Comparison of ENCODE assay signal across 9 cellular contexts in genomic region chr1:226404063-226404903, GRCh38. TPM values are rescaled to one million over a fixed set of nuclear protein-coding genes. Genes with fewer than 3 reads are reported as not detected.
DNase-seq lines count a peak whose midpoint lies in the region; ATAC-seq, FAIRE-seq and TF ChIP-seq lines count a peak whose summit lies in the region.
"Had no signal": no experiment of that assay in that cellular context is flagged by ENCODE, and none has a peak within 500 bp of the region (broad histone marks: within the 10 kb centered on the region; RNA-seq: fewer than 3 reads in every experiment).

No MANE protein-coding gene starts in this region.

- H3K4me1 ChIP-seq in CD8-positive, alpha-beta memory T cell (ENCODE audit: insufficient read depth, low read length) = peaks cover 42% of the 10 kb centered on the region
- peaks cover 26% of the 10 kb centered on the region for H3K4me1 ChIP-seq in mesenchymal stem cell (ENCODE audit: control insufficient read depth, insufficient read depth, low read depth, low read length)

- no peaks in the 10 kb centered on the region for H3K27me3 Mint-ChIP-seq in CD8-positive, alpha-beta memory T cell
- no peaks in the 10 kb centered on the region for H3K27me3 Mint-ChIP-seq in activated naive CD8-positive, alpha-beta T cell

- H2BK15ac ChIP-seq in mesenchymal stem cell (ENCODE audit: low read depth, poor library complexity, severe bottlenecking) = no peak overlapping the region

- peak; percentile 63 for FAIRE-seq in GM12891 (lab: Jason Lieb, UNC)

- peak overlapping the region; percentile 39 to 98 (median 81) for H3K4me3 Mint-ChIP-seq in CD8-positive, alpha-beta memory T cell
- peak overlapping the region; percentile 96 for H3K4me3 Mint-ChIP-seq in activated naive CD8-positive, alpha-beta T cell

- H3K18ac ChIP-seq in mesenchymal stem cell (ENCODE audit: low read depth in 1 of 2, low read length in 2 of 2) = peak overlapping the region; percentile 24 to 28

- no peak overlapping the region for H2AFZ ChIP-seq in mesenchymal stem cell (ENCODE audit: low read depth, low read length)

- no peak overlapping the region for H2AK5ac ChIP-seq in mesenchymal stem cell (ENCODE audit: low read length, severe bottlenecking)

- H4K8ac ChIP-seq in mesenchymal stem cell (ENCODE audit: low read length) = peak overlapping the region; percentile 70

- POLR2A ChIA-PET in CD8-positive, alpha-beta memory T cell (lab: Charles Lee) = no interaction called here

- CTCF ChIA-PET in CD8-positive, alpha-beta memory T cell (lab: Charles Lee) = interaction anchor here (1.3 to 5.9 kb wide), 4 partner anchors 18 to 279 kb away, joined by 3 to 93 read pairs (median 3); no protein-coding TSS in a partner anchor

- peak overlapping the region in 1 of 2 experiments; percentile 8 for H2BK12ac ChIP-seq in mesenchymal stem cell (ENCODE audit: low read length in 2 of 2)

- no peak overlapping the region for H3K23ac ChIP-seq in mesenchymal stem cell (ENCODE audit: low read length in 2 of 2)

- peak overlapping the region in 1 of 2 experiments; percentile 66 for H3K14ac ChIP-seq in mesenchymal stem cell (ENCODE audit: low read length in 2 of 2)

- H3K27ac ChIP-seq in CD8-positive, alpha-beta memory T cell (ENCODE audit: low read depth, low read length) = no peak overlapping the region
- H3K27ac ChIP-seq in mesenchymal stem cell (ENCODE audit: low read length, poor library complexity, severe bottlenecking) = no peak overlapping the region
- H3K27ac ChIP-seq: HL-60 had no signal

- TF ChIP-seq POLR2A in GM12891 (IDR thresholded peaks at IDR 0.05; ENCODE audit: low read depth, low read length) = no peak

- H3K9me3 Mint-ChIP-seq in CD8-positive, alpha-beta memory T cell = no peaks in the 10 kb centered on the region
- no peaks in the 10 kb centered on the region for H3K9me3 Mint-ChIP-seq in activated naive CD8-positive, alpha-beta T cell (ENCODE audit: low read depth)

- H4K91ac ChIP-seq in mesenchymal stem cell (ENCODE audit: low read length) = no peak overlapping the region

- H3K79me1 ChIP-seq in mesenchymal stem cell (replicated peaks; ENCODE audit: low read length, poor library complexity, severe bottlenecking) = peaks cover 25% of the 10 kb centered on the region

- H3K36me3 ChIP-seq in CD8-positive, alpha-beta memory T cell (ENCODE audit: insufficient read depth, low read length) = peaks cover 14% of the 10 kb centered on the region
- H3K36me3 ChIP-seq in mesenchymal stem cell (ENCODE audit: control insufficient read depth in 1 of 2, insufficient read depth in 2 of 2, low read depth in 1 of 2, low read length in 2 of 2) = peaks cover 20 to 28% of the 10 kb centered on the region in 2 experiments

- H3K4me1 Mint-ChIP-seq in CD8-positive, alpha-beta memory T cell = peaks cover 60 to 87% (median 82%) of the 10 kb centered on the region in 3 donors
- H3K4me1 Mint-ChIP-seq in activated naive CD8-positive, alpha-beta T cell (ENCODE audit: low read depth) = peaks cover 57% of the 10 kb centered on the region

- H3K9me3 ChIP-seq in CD8-positive, alpha-beta memory T cell (ENCODE audit: low read length) = no peaks in the 10 kb centered on the region
- no peaks in the 10 kb centered on the region for H3K9me3 ChIP-seq in mesenchymal stem cell (ENCODE audit: control insufficient read depth, low read length)

- no peaks in the 10 kb centered on the region for H3K27me3 ChIP-seq in CD8-positive, alpha-beta memory T cell (ENCODE audit: insufficient read depth, low read length, poor library complexity, severe bottlenecking)
- no peaks in the 10 kb centered on the region for H3K27me3 ChIP-seq in mesenchymal stem cell (ENCODE audit: control insufficient read depth in 1 of 2, insufficient read depth in 1 of 2, low read length in 2 of 2)

- H3K9ac ChIP-seq in mesenchymal stem cell (ENCODE audit: low read length) = no peak overlapping the region

- no peak for ATAC-seq in GM18858 (IDR thresholded peaks at IDR 0.05; ENCODE audit: unreplicated experiment)
- ATAC-seq in GM18868 (IDR thresholded peaks at IDR 0.05; ENCODE audit: unreplicated experiment) = no peak

- 33% methylated on average over 5 of the region's 5 CpGs for WGBS in mesenchymal stem cell

- no peak overlapping the region for H3K4me2 ChIP-seq in mesenchymal stem cell (ENCODE audit: low read length, poor library complexity, severe bottlenecking)

- no peak for DNase-seq in CD8-positive, alpha-beta memory T cell
- DNase-seq in GM12891 (ENCODE audit: insufficient read length, low spot score) (no peak), mesenchymal stem cell (peak; percentile 74), T-helper 9 cell (no peak)
- DNase-seq: activated gamma-delta T cell treated with Interleukin-2 at 50 U/mL for 16 hours had no signal

- H3K4me3 ChIP-seq in CD8-positive, alpha-beta memory T cell (ENCODE audit: low read length) = no peak overlapping the region
- H3K4me3 ChIP-seq in mesenchymal stem cell (ENCODE audit: insufficient read depth in 1 of 2, low read depth in 1 of 2, low read length in 2 of 2) = no peak overlapping the region

- peak overlapping the region; percentile 20 to 73 for H3K4ac ChIP-seq in mesenchymal stem cell (ENCODE audit: low read depth in 1 of 2, low read length in 2 of 2)

- H2BK120ac ChIP-seq in mesenchymal stem cell (ENCODE audit: low read depth, low read length) = no peak overlapping the region

- H3K36me3 Mint-ChIP-seq in CD8-positive, alpha-beta memory T cell = peaks cover 6 to 47% (median 10%) of the 10 kb centered on the region in 3 donors
- H3K36me3 Mint-ChIP-seq in activated naive CD8-positive, alpha-beta T cell = peaks cover 18% of the 10 kb centered on the region

- H2BK5ac ChIP-seq in mesenchymal stem cell (ENCODE audit: low read depth, low read length, poor library complexity, severe bottlenecking) = no peak overlapping the region

- peak overlapping the region in 6 of 8 donors; percentile 10 to 87 (median 84) for H3K27ac Mint-ChIP-seq in CD8-positive, alpha-beta memory T cell
- no peak overlapping the region for H3K27ac Mint-ChIP-seq in activated naive CD8-positive, alpha-beta T cell

TF ChIP-seq in GM12891, 5 proteins besides CTCF, POLR2A, EP300 and RAD21:
- TF ChIP-seq POLR2AphosphoS5 (IDR thresholded peaks at IDR 0.05; ENCODE audit: low read depth, low read length) (no peak), PAX5 (IDR thresholded peaks at IDR 0.05; ENCODE audit: insufficient read depth, low read length, severe bottlenecking) (no peak), TAF1 (IDR thresholded peaks at IDR 0.05; ENCODE audit: low read depth, low read length) (no peak), POU2F2 (IDR thresholded peaks at IDR 0.05; ENCODE audit: low read depth, low read length) (no peak), SPI1 (IDR thresholded peaks at IDR 0.05; ENCODE audit: low read depth, low read length) (no peak)
TF ChIP-seq in GM12891: peak in this region for 0.

RNA-seq across cellular contexts. Expression of gene PARP1, which starts 3.6 kb away (rescaled TPM):
- total RNA-seq in CD8-positive, alpha-beta memory T cell = 100 to 1,000 TPM; 224 to 234 TPM
- 137 TPM for polyA plus RNA-seq in CD8-positive, alpha-beta memory T cell
- 145 TPM for polyA plus RNA-seq in GM12891 (2012; ENCODE audit: low read depth, missing spikeins)
- 64.4 TPM for polyA plus RNA-seq in mesenchymal stem cell (2013, experiment 1 of 2)
- 59.8 TPM for polyA plus RNA-seq in mesenchymal stem cell (2013, experiment 2 of 2)
